ENCODE assay signal across 1 cellular context in genomic region chr5:124713595-124713994, GRCh38.
TF ChIP-seq lines count a peak whose summit lies in the region.

No MANE protein-coding gene starts in this region.

TF ChIP-seq in K562, 482 proteins besides CTCF, POLR2A, EP300 and RAD21 (continued from another document):
- TF ChIP-seq FOXP4 (CRISPR knock-in tag; IDR thresholded peaks at IDR 0.05; ENCODE audit: borderline replicate concordance), result no peak
- peak; percentile 59; the same call in 1 of the 2 replicates for TF ChIP-seq SPI1 (IDR thresholded peaks at IDR 0.05; ENCODE audit: borderline replicate concordance, low read depth, low read length)
- peak; percentile 53 for TF ChIP-seq MYBL2 (IDR thresholded peaks at IDR 0.05; ENCODE audit: low read depth)
- no peak for TF ChIP-seq MYBL2 (CRISPR knock-in tag; IDR thresholded peaks at IDR 0.05; ENCODE audit: borderline replicate concordance)
- peak; percentile 31; the same call in 1 of the 2 replicates for TF ChIP-seq LEF1 (IDR thresholded peaks at IDR 0.05)
- TF ChIP-seq GABPA (tag; conservative IDR thresholded peaks at IDR 0.05; ENCODE audit: low read depth), result 0 out of 2 replicates have a peak, but pooled peaks have one; percentile 27
